Comparison of ENCODE assay signal across 22 cellular contexts in genomic region chr15:41020311-41020710, GRCh38.
DNase-seq lines count a peak whose midpoint lies in the region; ATAC-seq and TF ChIP-seq lines count a peak whose summit lies in the region.
"Had no signal": no experiment of that assay in that cellular context is flagged by ENCODE, and none has a peak within 500 bp of the region (broad histone marks: within the 10 kb centered on the region; RNA-seq: fewer than 3 reads in every experiment).

No MANE protein-coding gene starts in this region.

- peaks cover 0 to 86% (median 15%) of the 10 kb centered on the region in 9 donors for H3K36me3 ChIP-seq in heart right ventricle
- H3K36me3 ChIP-seq in lower lobe of right lung = peaks cover 43% of the 10 kb centered on the region
- no peaks in the 10 kb centered on the region for H3K36me3 ChIP-seq in prostate gland

- H3K4me3 Mint-ChIP-seq in type B pancreatic cell = no peak overlapping the region

- no peaks in the 10 kb centered on the region for H3K27me3 Mint-ChIP-seq in type B pancreatic cell

- peak overlapping the region; percentile 41 for H3K27ac Mint-ChIP-seq in type B pancreatic cell

- no peak for TF ChIP-seq POLR2A in prostate gland (IDR thresholded peaks at IDR 0.05)

- H3K4me3 ChIP-seq in heart right ventricle (no peak overlapping the region), lower lobe of right lung (no peak overlapping the region), prostate gland (no peak overlapping the region)
- H3K4me3 ChIP-seq: SJCRH30 had no signal

- ATAC-seq in heart right ventricle (peak in 1 of 8 donors; percentile 15), Right ventricle myocardium superior (ENCODE audit: poor library complexity) (no peak), lower lobe of right lung (no peak)
- ATAC-seq: HCT116, PC-3 had no signal

- H3K4me1 Mint-ChIP-seq in type B pancreatic cell (ENCODE audit: unreplicated experiment) = peaks cover 12% of the 10 kb centered on the region

- H3K36me3 Mint-ChIP-seq in type B pancreatic cell = peaks cover 6% of the 10 kb centered on the region

- TF ChIP-seq CTCF in heart right ventricle (IDR thresholded peaks at IDR 0.05) = no peak
- no peak for TF ChIP-seq CTCF in lower lobe of right lung (IDR thresholded peaks at IDR 0.05)
- no peak for TF ChIP-seq CTCF in type B pancreatic cell (conservative IDR thresholded peaks at IDR 0.05)
- no peak for TF ChIP-seq CTCF in prostate gland (IDR thresholded peaks at IDR 0.05)

- intact Hi-C loops in heart right ventricle (cut with DNase I) (loop anchor here in 3 of 10 donors (5.0 to 10.0 kb wide), 3 partner anchors 78 to 164 kb away; no protein-coding TSS in a partner anchor), Right ventricle myocardium superior (cut with DNase I) (loop anchor here (5.0 kb wide), 1 partner anchor 78 kb away; no protein-coding TSS in a partner anchor), lower lobe of right lung (cut with DNase I) (no loop called here), posterior cingulate gyrus (cut with DNase I) (loop anchor here (5.0 kb wide), 1 partner anchor 78 kb away; no protein-coding TSS in a partner anchor), prostate gland (cut with DNase I) (no loop called here)

- WGBS in heart right ventricle, 2 donors = 40 to 49% methylated on average over 4 of the region's 4 CpGs
- 54% methylated on average over 4 of the region's 4 CpGs for WGBS in prostate gland

- H3K4me1 ChIP-seq in heart right ventricle (peaks cover 2 to 66% (median 45%) of the 10 kb centered on the region in 9 donors), lower lobe of right lung (peaks cover 61% of the 10 kb centered on the region), prostate gland (replicated peaks) (peaks cover 7% of the 10 kb centered on the region)
- H3K4me1 ChIP-seq: SJCRH30 had no signal

- no peaks in the 10 kb centered on the region for H3K9me3 Mint-ChIP-seq in type B pancreatic cell

- H3K9me3 ChIP-seq in heart right ventricle (no peaks in the 10 kb centered on the region), lower lobe of right lung (no peaks in the 10 kb centered on the region), prostate gland (no peaks in the 10 kb centered on the region)
- H3K9me3 ChIP-seq: SJCRH30 had no signal

- H3K27ac ChIP-seq in heart right ventricle (peak overlapping the region in 7 of 10 donors; percentile 9 to 81 (median 67)), lower lobe of right lung (peak overlapping the region; percentile 59), prostate gland (no peak overlapping the region)
- H3K27ac ChIP-seq: SJCRH30 had no signal

- no peak for DNase-seq in heart right ventricle
- no peak for DNase-seq in Right ventricle myocardium superior
- DNase-seq in dermis blood vessel endothelial cell = peak; percentile 44
- DNase-seq in lower lobe of right lung = no peak
- DNase-seq in type B pancreatic cell (ENCODE audit: extremely low spot score, unreplicated experiment) = no peak
- DNase-seq in posterior cingulate gyrus = no peak
- no peak for DNase-seq in KG1 (lab: John Stamatoyannopoulos, UW)
- no peak for DNase-seq in prostate gland (ENCODE audit: low spot score)
- DNase-seq: 8988T, Calu3, DMS79 treated with DMSO at 0.1 percent for 48 hours, Karpas-422, NCI-H1092, NCI-H1436 treated with DMSO at 0.1 percent for 48 hours, NCI-H187 treated with DMSO at 0.1 percent for 48 hours, NCI-H2171 treated with DMSO at 0.1 percent for 48 hours, NCI-H345, NCI-H524 treated with DMSO at 0.1 percent for 48 hours, NCI-H774, PC-3, SJCRH30 had no signal

- no peaks in the 10 kb centered on the region for H3K27me3 ChIP-seq in heart right ventricle
- H3K27me3 ChIP-seq in lower lobe of right lung (ENCODE audit: low read depth) = no peaks in the 10 kb centered on the region
- H3K27me3 ChIP-seq in prostate gland (replicated peaks; ENCODE audit: insufficient read depth) = no peaks in the 10 kb centered on the region
- H3K27me3 ChIP-seq: SJCRH30 had no signal

Comparison
In these comparisons a context has a peak if more than half of its experiments do, and no peak if none do; other contexts are left out.
1. H3K27ac ChIP-seq: peak in heart right ventricle (7 of 10) and lower lobe of right lung (single experiment); none in prostate gland (0 of 2).
2. intact Hi-C loops: an anchor here in Right ventricle myocardium superior (5.0 kb wide) and posterior cingulate gyrus (5.0 kb wide); none called in lower lobe of right lung and prostate gland.